17 cellular contexts compared by ENCODE assay signal in the genomic region with DNA sequence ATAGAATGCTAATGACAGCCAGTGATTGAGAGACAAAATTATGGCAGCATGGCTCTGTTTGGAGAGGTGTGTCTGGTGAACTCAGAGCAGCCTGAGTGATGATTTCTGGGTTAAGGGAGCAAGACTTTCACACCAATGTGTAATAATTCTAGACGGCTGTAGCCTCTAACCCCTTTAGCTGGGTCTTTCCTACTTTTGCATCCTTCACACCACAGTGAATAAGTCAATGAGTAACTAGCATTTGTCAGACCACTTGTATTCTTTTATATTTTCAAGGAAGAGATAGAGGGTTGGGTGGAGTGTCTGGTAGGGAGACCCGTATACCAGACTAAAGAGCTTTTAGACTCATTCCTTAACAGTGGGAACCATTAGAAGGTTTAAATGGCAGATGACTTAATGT.
"Had no signal": no experiment of that assay in that cellular context is flagged by ENCODE, and none has a peak within 500 bp of the region (broad histone marks: within the 10 kb centered on the region; RNA-seq: fewer than 3 reads in every experiment).

No MANE protein-coding gene starts in this region.

- ATAC-seq: activated CD8-positive, alpha-beta T cell treated with anti-CD3 and anti-CD28 coated beads for 36 hours; gastrocnemius medialis; heart right ventricle had no signal

- H3K27ac Mint-ChIP-seq: activated B cell treated with CpG ODN at 0.5 μM for 24 hours; activated CD4-positive, alpha-beta T cell treated with anti-CD3 and anti-CD28 coated beads, Interleukin-2, amount 10 ng/mL, durations not matched to agents 24 days and 14 days; activated CD8-positive, alpha-beta T cell treated with anti-CD3 and anti-CD28 coated beads for 36 hours; activated naive CD4-positive, alpha-beta T cell treated with anti-CD3 and anti-CD28 coated beads for 36 hours; T-helper 2 cell treated with Interferon-gamma antibody and Interleukin-4, amounts not matched to agents 5 μg/mL and 100 μg/mL, for 36 hours had no signal

- H3K4me1 Mint-ChIP-seq: nephron had no signal

- H3K27ac ChIP-seq: ascending aorta, gastrocnemius medialis, heart right ventricle, tibial artery had no signal

- H3K9me3 Mint-ChIP-seq: activated B cell treated with CpG ODN at 0.5 μM for 24 hours; activated CD8-positive, alpha-beta T cell treated with anti-CD3 and anti-CD28 coated beads for 36 hours; activated naive CD4-positive, alpha-beta T cell treated with anti-CD3 and anti-CD28 coated beads for 36 hours; central memory CD8-positive, alpha-beta T cell; nephron; T-helper 2 cell treated with Interferon-gamma antibody and Interleukin-4, amounts not matched to agents 5 μg/mL and 100 μg/mL, for 36 hours had no signal

- H3K4me3 Mint-ChIP-seq: activated B cell treated with CpG ODN at 0.5 μM for 24 hours; activated CD4-positive, alpha-beta T cell treated with anti-CD3 and anti-CD28 coated beads, Interleukin-2, amount 10 ng/mL, durations not matched to agents 24 days and 14 days; activated CD8-positive, alpha-beta T cell treated with anti-CD3 and anti-CD28 coated beads for 36 hours; activated naive CD4-positive, alpha-beta T cell treated with anti-CD3 and anti-CD28 coated beads for 36 hours; central memory CD8-positive, alpha-beta T cell; nephron; T-helper 2 cell treated with Interferon-gamma antibody and Interleukin-4, amounts not matched to agents 5 μg/mL and 100 μg/mL, for 36 hours had no signal

- H3K27me3 ChIP-seq: ascending aorta, gastrocnemius medialis, heart right ventricle, tibial artery had no signal

- DNase-seq: activated B cell treated with CpG ODN at 0.5 μM for 24 hours; activated CD4-positive, alpha-beta T cell treated with anti-CD3 and anti-CD28 coated beads, Interleukin-2, amount 10 ng/mL, durations not matched to agents 24 days and 14 days; activated CD8-positive, alpha-beta T cell treated with anti-CD3 and anti-CD28 coated beads for 36 hours; activated naive CD4-positive, alpha-beta T cell treated with anti-CD3 and anti-CD28 coated beads for 36 hours; activated T-cell treated with anti-CD3 and anti-CD28 coated beads, Interleukin-2, amount 50 U/mL, for 1 hour; cortex of kidney; gastrocnemius medialis; heart right ventricle; nucleus accumbens; retina; stimulated activated naive CD4-positive, alpha-beta T cell treated with Interleukin-2 at 50 U/mL for 16 hours; tibial artery had no signal

- FAIRE-seq: endometrium had no signal

- H3K27me3 Mint-ChIP-seq: activated B cell treated with CpG ODN at 0.5 μM for 24 hours; activated CD4-positive, alpha-beta T cell treated with anti-CD3 and anti-CD28 coated beads, Interleukin-2, amount 10 ng/mL, durations not matched to agents 24 days and 14 days; activated CD8-positive, alpha-beta T cell treated with anti-CD3 and anti-CD28 coated beads for 36 hours; central memory CD8-positive, alpha-beta T cell had no signal

- H3K36me3 ChIP-seq: gastrocnemius medialis had no signal

- H3K4me3 ChIP-seq: ascending aorta, gastrocnemius medialis, heart right ventricle, tibial artery had no signal

- H3K9me3 ChIP-seq: ascending aorta, gastrocnemius medialis, heart right ventricle, tibial artery had no signal
